Comparison of ENCODE assay signal across 1 cellular context in genomic region chr1:230138561-230139239, GRCh38.
TF ChIP-seq lines count a peak whose summit lies in the region.

No MANE protein-coding gene starts in this region.

TF ChIP-seq in K562, 482 proteins besides CTCF, POLR2A, EP300 and RAD21 (continued from another document and continues in another):
- TF ChIP-seq CTCFL (IDR thresholded peaks at IDR 0.05; ENCODE audit: borderline replicate concordance, insufficient read depth, low read depth, low read length, poor library complexity, severe bottlenecking) (no peak), RHOXF2B (CRISPR knock-in tag; conservative IDR thresholded peaks at IDR 0.05) (no peak), PYGO2 (tag; IDR thresholded peaks at IDR 0.05) (peak; percentile 88; the same call in 1 of the 2 replicates), EWSR1 (IDR thresholded peaks at IDR 0.05; ENCODE audit: borderline replicate concordance, low read depth, partially characterized antibody) (no peak), CREM (IDR thresholded peaks at IDR 0.05; ENCODE audit: low read depth) (no peak), TEAD2 (tag; IDR thresholded peaks at IDR 0.05) (peak; percentile 95), PHF8 (IDR thresholded peaks at IDR 0.05; ENCODE audit: borderline replicate concordance, low read length) (no peak), ADNP (tag; IDR thresholded peaks at IDR 0.05) (no peak), ZNF551 (CRISPR knock-in tag; IDR thresholded peaks at IDR 0.05) (no peak), ZNF445 (CRISPR knock-in tag; IDR thresholded peaks at IDR 0.05; ENCODE audit: low read depth) (peak; percentile 83), BCL6 (CRISPR knock-in tag; IDR thresholded peaks at IDR 0.05) (peak; percentile 94), ILK (tag; IDR thresholded peaks at IDR 0.05; ENCODE audit: borderline replicate concordance, low read depth) (peak; percentile 90), KAT8 (IDR thresholded peaks at IDR 0.05; ENCODE audit: low read depth) (no peak), ATF7 (IDR thresholded peaks at IDR 0.05) (no peak), ZNF23 (CRISPR knock-in tag; IDR thresholded peaks at IDR 0.05) (peak; percentile 86), MEF2D (tag; conservative IDR thresholded peaks at IDR 0.05; ENCODE audit: low read depth) (peak; percentile 94), DNMT1 (IDR thresholded peaks at IDR 0.05) (no peak), HCFC1 (IDR thresholded peaks at IDR 0.05; ENCODE audit: low read depth, low read length) (no peak), HNRNPH1 (optimal IDR thresholded peaks at IDR 0.05; ENCODE audit: low read depth, low read length) (no peak), HDAC6 (IDR thresholded peaks at IDR 0.05; ENCODE audit: low read depth, low read length) (no peak), ZNF830 (CRISPR knock-in tag; IDR thresholded peaks at IDR 0.05) (peak; percentile 82; the same call in 1 of the 2 replicates), KLF10 (CRISPR knock-in tag; IDR thresholded peaks at IDR 0.05) (peak; percentile 76; the same call in 1 of the 2 replicates), MCM5 (IDR thresholded peaks at IDR 0.05; ENCODE audit: low read depth) (no peak), ZNF764 (CRISPR knock-in tag; IDR thresholded peaks at IDR 0.05; ENCODE audit: low read depth) (no peak), ETV5 (CRISPR knock-in tag; IDR thresholded peaks at IDR 0.05; ENCODE audit: low read depth) (no peak), ZNF134 (CRISPR knock-in tag; conservative IDR thresholded peaks at IDR 0.05) (peak; percentile 82)
- TF ChIP-seq, protein P1, sequence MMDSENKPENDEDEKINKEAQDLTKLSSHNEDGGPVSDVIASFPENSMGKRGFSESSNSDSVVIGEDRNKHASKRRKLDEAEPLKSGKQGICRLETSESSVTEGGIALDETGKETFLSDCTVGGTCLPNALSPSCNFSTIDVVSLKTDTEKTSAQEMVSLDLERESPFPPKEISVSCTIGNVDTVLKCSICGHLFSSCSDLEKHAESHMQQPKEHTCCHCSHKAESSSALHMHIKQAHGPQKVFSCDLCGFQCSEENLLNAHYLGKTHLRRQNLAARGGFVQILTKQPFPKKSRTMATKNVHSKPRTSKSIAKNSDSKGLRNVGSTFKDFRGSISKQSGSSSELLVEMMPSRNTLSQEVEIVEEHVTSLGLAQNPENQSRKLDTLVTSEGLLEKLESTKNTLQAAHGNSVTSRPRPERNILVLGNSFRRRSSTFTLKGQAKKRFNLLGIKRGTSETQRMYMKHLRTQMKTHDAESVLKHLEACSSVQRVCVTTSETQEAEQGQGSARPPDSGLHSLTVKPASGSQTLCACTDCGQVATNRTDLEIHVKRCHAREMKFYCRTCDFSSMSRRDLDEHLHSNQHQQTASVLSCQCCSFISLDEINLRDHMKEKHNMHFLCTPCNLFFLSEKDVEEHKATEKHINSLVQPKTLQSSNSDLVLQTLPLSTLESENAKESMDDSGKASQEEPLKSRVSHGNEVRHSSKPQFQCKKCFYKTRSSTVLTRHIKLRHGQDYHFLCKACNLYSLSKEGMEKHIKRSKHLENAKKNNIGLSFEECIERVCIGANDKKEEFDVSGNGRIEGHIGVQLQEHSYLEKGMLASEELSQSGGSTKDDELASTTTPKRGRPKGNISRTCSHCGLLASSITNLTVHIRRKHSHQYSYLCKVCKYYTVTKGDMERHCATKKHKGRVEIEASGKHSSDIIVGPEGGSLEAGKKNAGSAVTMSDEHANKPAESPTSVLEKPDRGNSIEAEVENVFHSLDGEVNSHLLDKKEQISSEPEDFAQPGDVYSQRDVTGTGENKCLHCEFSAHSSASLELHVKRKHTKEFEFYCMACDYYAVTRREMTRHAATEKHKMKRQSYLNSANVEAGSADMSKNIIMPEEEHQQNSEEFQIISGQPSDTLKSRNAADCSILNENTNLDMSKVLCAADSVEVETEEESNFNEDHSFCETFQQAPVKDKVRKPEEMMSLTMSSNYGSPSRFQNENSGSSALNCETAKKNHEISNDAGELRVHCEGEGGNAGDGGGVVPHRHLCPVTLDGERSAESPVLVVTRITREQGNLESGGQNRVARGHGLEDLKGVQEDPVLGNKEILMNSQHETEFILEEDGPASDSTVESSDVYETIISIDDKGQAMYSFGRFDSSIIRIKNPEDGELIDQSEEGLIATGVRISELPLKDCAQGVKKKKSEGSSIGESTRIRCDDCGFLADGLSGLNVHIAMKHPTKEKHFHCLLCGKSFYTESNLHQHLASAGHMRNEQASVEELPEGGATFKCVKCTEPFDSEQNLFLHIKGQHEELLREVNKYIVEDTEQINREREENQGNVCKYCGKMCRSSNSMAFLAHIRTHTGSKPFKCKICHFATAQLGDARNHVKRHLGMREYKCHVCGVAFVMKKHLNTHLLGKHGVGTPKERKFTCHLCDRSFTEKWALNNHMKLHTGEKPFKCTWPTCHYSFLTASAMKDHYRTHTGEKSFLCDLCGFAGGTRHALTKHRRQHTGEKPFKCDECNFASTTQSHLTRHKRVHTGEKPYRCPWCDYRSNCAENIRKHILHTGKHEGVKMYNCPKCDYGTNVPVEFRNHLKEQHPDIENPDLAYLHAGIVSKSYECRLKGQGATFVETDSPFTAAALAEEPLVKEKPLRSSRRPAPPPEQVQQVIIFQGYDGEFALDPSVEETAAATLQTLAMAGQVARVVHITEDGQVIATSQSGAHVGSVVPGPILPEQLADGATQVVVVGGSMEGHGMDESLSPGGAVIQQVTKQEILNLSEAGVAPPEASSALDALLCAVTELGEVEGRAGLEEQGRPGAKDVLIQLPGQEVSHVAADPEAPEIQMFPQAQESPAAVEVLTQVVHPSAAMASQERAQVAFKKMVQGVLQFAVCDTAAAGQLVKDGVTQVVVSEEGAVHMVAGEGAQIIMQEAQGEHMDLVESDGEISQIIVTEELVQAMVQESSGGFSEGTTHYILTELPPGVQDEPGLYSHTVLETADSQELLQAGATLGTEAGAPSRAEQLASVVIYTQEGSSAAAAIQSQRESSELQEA (IDR thresholded peaks at IDR 0.05; ENCODE audit: low read depth): no peak
- TF ChIP-seq, protein P2, sequence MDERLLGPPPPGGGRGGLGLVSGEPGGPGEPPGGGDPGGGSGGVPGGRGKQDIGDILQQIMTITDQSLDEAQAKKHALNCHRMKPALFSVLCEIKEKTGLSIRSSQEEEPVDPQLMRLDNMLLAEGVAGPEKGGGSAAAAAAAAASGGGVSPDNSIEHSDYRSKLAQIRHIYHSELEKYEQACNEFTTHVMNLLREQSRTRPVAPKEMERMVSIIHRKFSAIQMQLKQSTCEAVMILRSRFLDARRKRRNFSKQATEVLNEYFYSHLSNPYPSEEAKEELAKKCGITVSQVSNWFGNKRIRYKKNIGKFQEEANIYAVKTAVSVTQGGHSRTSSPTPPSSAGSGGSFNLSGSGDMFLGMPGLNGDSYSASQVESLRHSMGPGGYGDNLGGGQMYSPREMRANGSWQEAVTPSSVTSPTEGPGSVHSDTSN (CRISPR knock-in tag; IDR thresholded peaks at IDR 0.05; ENCODE audit: low read depth): no peak
- TF ChIP-seq, protein P2 (tag; conservative IDR thresholded peaks at IDR 0.05; ENCODE audit: low read depth): peak; percentile 70
- TF ChIP-seq, protein P3, sequence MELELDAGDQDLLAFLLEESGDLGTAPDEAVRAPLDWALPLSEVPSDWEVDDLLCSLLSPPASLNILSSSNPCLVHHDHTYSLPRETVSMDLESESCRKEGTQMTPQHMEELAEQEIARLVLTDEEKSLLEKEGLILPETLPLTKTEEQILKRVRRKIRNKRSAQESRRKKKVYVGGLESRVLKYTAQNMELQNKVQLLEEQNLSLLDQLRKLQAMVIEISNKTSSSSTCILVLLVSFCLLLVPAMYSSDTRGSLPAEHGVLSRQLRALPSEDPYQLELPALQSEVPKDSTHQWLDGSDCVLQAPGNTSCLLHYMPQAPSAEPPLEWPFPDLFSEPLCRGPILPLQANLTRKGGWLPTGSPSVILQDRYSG (tag; conservative IDR thresholded peaks at IDR 0.05; ENCODE audit: low read depth): peak; percentile 99
- TF ChIP-seq, protein P4, sequence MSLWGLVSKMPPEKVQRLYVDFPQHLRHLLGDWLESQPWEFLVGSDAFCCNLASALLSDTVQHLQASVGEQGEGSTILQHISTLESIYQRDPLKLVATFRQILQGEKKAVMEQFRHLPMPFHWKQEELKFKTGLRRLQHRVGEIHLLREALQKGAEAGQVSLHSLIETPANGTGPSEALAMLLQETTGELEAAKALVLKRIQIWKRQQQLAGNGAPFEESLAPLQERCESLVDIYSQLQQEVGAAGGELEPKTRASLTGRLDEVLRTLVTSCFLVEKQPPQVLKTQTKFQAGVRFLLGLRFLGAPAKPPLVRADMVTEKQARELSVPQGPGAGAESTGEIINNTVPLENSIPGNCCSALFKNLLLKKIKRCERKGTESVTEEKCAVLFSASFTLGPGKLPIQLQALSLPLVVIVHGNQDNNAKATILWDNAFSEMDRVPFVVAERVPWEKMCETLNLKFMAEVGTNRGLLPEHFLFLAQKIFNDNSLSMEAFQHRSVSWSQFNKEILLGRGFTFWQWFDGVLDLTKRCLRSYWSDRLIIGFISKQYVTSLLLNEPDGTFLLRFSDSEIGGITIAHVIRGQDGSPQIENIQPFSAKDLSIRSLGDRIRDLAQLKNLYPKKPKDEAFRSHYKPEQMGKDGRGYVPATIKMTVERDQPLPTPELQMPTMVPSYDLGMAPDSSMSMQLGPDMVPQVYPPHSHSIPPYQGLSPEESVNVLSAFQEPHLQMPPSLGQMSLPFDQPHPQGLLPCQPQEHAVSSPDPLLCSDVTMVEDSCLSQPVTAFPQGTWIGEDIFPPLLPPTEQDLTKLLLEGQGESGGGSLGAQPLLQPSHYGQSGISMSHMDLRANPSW (CRISPR knock-in tag; IDR thresholded peaks at IDR 0.05): no peak
- TF ChIP-seq, protein P5, sequence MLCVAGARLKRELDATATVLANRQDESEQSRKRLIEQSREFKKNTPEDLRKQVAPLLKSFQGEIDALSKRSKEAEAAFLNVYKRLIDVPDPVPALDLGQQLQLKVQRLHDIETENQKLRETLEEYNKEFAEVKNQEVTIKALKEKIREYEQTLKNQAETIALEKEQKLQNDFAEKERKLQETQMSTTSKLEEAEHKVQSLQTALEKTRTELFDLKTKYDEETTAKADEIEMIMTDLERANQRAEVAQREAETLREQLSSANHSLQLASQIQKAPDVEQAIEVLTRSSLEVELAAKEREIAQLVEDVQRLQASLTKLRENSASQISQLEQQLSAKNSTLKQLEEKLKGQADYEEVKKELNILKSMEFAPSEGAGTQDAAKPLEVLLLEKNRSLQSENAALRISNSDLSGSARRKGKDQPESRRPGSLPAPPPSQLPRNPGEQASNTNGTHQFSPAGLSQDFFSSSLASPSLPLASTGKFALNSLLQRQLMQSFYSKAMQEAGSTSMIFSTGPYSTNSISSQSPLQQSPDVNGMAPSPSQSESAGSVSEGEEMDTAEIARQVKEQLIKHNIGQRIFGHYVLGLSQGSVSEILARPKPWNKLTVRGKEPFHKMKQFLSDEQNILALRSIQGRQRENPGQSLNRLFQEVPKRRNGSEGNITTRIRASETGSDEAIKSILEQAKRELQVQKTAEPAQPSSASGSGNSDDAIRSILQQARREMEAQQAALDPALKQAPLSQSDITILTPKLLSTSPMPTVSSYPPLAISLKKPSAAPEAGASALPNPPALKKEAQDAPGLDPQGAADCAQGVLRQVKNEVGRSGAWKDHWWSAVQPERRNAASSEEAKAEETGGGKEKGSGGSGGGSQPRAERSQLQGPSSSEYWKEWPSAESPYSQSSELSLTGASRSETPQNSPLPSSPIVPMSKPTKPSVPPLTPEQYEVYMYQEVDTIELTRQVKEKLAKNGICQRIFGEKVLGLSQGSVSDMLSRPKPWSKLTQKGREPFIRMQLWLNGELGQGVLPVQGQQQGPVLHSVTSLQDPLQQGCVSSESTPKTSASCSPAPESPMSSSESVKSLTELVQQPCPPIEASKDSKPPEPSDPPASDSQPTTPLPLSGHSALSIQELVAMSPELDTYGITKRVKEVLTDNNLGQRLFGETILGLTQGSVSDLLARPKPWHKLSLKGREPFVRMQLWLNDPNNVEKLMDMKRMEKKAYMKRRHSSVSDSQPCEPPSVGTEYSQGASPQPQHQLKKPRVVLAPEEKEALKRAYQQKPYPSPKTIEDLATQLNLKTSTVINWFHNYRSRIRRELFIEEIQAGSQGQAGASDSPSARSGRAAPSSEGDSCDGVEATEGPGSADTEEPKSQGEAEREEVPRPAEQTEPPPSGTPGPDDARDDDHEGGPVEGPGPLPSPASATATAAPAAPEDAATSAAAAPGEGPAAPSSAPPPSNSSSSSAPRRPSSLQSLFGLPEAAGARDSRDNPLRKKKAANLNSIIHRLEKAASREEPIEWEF (CRISPR knock-in tag; IDR thresholded peaks at IDR 0.05): peak; percentile 94
- TF ChIP-seq, protein P6, sequence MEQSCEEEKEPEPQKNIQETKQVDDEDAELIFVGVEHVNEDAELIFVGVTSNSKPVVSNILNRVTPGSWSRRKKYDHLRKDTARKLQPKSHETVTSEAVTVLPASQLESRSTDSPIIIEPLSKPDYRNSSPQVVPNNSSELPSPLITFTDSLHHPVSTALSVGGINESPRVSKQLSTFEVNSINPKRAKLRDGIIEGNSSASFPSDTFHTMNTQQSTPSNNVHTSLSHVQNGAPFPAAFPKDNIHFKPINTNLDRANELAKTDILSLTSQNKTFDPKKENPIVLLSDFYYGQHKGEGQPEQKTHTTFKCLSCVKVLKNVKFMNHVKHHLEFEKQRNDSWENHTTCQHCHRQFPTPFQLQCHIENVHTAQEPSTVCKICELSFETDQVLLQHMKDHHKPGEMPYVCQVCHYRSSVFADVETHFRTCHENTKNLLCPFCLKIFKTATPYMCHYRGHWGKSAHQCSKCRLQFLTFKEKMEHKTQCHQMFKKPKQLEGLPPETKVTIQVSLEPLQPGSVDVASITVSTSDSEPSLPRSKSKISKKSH (CRISPR knock-in tag; IDR thresholded peaks at IDR 0.05): 0 out of 2 replicates have a peak, but pooled peaks have one; percentile 52
